Comparison of ENCODE assay signal across 28 cellular contexts in genomic region chrX:4850312-4850711, GRCh38.
DNase-seq lines count a peak whose midpoint lies in the region; FAIRE-seq and TF ChIP-seq lines count a peak whose summit lies in the region.
"Had no signal": no experiment of that assay in that cellular context is flagged by ENCODE, and none has a peak within 500 bp of the region (broad histone marks: within the 10 kb centered on the region; RNA-seq: fewer than 3 reads in every experiment).

No MANE protein-coding gene starts in this region.

- no peak for TF ChIP-seq CTCF in uterus (IDR thresholded peaks at IDR 0.05)

- FAIRE-seq in HTR-8/SVneo (lab: Jason Lieb, UNC), result no peak
- FAIRE-seq: A549, G401.6 had no signal

- H3K27me3 ChIP-seq in layer of hippocampus (ENCODE audit: control insufficient read depth, insufficient read depth, low read length) (no peaks in the 10 kb centered on the region), uterus (no peaks in the 10 kb centered on the region)
- H3K27me3 ChIP-seq: MG63, SJSA1 had no signal

- peak overlapping the region; percentile 73 for H3K27ac ChIP-seq in caudate nucleus (ENCODE audit: low read depth, low read length)
- H3K27ac ChIP-seq in layer of hippocampus (ENCODE audit: low read depth, low read length), result peak overlapping the region; percentile 32
- no peak overlapping the region for H3K27ac ChIP-seq in uterus
- H3K27ac ChIP-seq: A549, GM23248, SJSA1 had no signal

- DNase-seq in caudate nucleus (lab: John Stamatoyannopoulos, UW), result peak in 35 of 61 donors; percentile 0 to 72 (median 11)
- peak; percentile 91 for DNase-seq in pons (ENCODE audit: low spot score)
- no peak for DNase-seq in HTR-8/SVneo (ENCODE audit: insufficient read length, low spot score)
- DNase-seq in uterus, result no peak
- DNase-seq in H4 (ENCODE audit: low spot score), result no peak
- DNase-seq in mucosa of gallbladder (ENCODE audit: low spot score), result no peak
- DNase-seq: AML-193; CD4-positive, alpha-beta memory T cell; COR-L47; DMS53; GM23248; H9; IMR-90; KG1; MG63; NCI-H1105 treated with DMSO at 0.1 percent for 48 hours; NCI-H146; NCI-H1930; NCI-H2107; NCI-H446; NCI-H524 treated with DMSO at 0.1 percent for 48 hours; NCI-H774; PC-3; Right ventricle myocardium superior had no signal

- no peaks in the 10 kb centered on the region for H3K4me1 ChIP-seq in uterus
- H3K4me1 ChIP-seq: A549, SJSA1 had no signal

- no peak for TF ChIP-seq POLR2A in uterus (IDR thresholded peaks at IDR 0.05)

- no peaks in the 10 kb centered on the region for H3K36me3 ChIP-seq in uterus
- H3K36me3 ChIP-seq: MG63, SJSA1 had no signal

- intact Hi-C loops in uterus (cut with DNase I; ENCODE audit: low total_unique reads), result no loop called here

- H3K9me3 ChIP-seq in uterus, result no peaks in the 10 kb centered on the region
- H3K9me3 ChIP-seq: A549, MG63, SJSA1 had no signal

- H3K4me3 ChIP-seq in uterus, result no peak overlapping the region
- H3K4me3 ChIP-seq: A549, GM23248, MG63, SJSA1 had no signal

Comparison
In these comparisons a context has a peak if more than half of its experiments do, and no peak if none do; other contexts are left out.
1. DNase-seq: peak in caudate nucleus (35 of 61) and pons (single experiment); none in HTR-8/SVneo (single experiment), uterus (0 of 2), H4 (single experiment) and mucosa of gallbladder (single experiment).
2. H3K27ac ChIP-seq: peak in caudate nucleus (single experiment) and layer of hippocampus (single experiment); none in uterus (0 of 2).